In the genomic region with DNA sequence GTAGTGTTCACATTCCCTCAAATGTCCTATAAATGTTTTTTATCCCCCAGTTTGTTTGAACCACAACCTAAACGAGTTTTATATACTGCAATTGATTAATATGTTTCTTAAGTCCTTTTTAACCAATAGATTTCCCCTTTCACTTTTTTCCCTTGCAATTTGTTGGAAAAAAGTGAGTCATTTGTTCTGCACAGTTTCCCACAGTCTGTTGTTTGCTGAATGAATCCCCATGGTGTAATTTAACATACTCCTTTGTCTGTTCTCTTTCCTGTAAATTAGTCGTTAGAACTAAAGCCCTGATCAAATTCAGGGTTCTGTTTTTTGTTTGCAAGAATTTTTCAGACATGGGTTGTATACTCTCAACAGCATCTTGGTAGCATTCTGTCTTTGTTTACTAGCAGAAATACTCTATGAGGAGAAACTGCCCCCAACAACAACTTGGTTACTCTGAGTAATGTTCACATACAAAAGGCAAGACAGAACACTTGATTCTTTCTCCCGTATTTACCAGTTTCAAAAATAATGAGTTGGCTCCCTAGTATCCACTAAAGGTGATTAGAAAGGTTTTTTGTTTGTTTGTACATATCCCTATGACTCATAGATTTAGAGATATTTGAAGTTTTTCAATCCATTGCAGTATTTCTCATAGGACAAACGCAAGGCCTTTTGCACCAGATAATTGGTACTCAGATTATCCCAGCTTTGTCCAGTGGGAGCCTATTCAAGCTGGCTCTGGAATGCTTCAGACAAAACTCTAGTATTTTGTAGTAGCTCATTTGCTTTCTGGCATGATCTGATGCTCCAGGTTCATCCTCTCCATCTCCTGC, we compare ENCODE assay signal across 17 cellular contexts. TPM values are rescaled to one million over a fixed set of nuclear protein-coding genes. Genes with fewer than 3 reads are reported as not detected.
DNase-seq lines count a peak whose midpoint lies in the region; ATAC-seq and TF ChIP-seq lines count a peak whose summit lies in the region.
"Had no signal": no experiment of that assay in that cellular context is flagged by ENCODE, and none has a peak within 500 bp of the region (broad histone marks: within the 10 kb centered on the region; RNA-seq: fewer than 3 reads in every experiment).

No MANE protein-coding gene starts in this region.

- H3K4ac ChIP-seq in neuronal stem cell (ENCODE audit: low read length), result no peak overlapping the region

- H2BK120ac ChIP-seq in neuronal stem cell (ENCODE audit: low read depth, low read length), result no peak overlapping the region

- 48 to 53% methylated on average over 4 of the region's 4 CpGs for WGBS in esophagus squamous epithelium, 2 donors
- no CpG with 5 or more reads among the region's 4 CpGs for WGBS in neuronal stem cell (ENCODE audit: extremely low coverage in 2 of 2, insufficient read length in 2 of 2, insufficient replicate concordance in 1 of 2), 2 donors

- DNase-seq in EH (ENCODE audit: low read depth), result peak; percentile 19
- DNase-seq in Panc1 (ENCODE audit: low read depth, low spot score), result peak; percentile 45
- no peak for DNase-seq in esophagus squamous epithelium (lab: John Stamatoyannopoulos, UW)
- DNase-seq in neuronal stem cell (ENCODE audit: low spot score), result no peak
- DNase-seq in mucosa of gallbladder (ENCODE audit: low spot score), result no peak
- no peak for DNase-seq in stimulated activated CD4-positive, alpha-beta T cell treated with anti-CD3 and anti-CD28 coated beads, Interleukin-2, amount 100 ng/mL, for 48 hours
- no peak for DNase-seq in dedifferentiated amniotic fluid mesenchymal stem cell (ENCODE audit: extremely low spot score)
- DNase-seq: activated naive CD8-positive, alpha-beta T cell treated with anti-CD3 and anti-CD28 coated beads, Interleukin-2, amount 10 ng/mL, durations not matched to agents 7 days and 5 days; effector CD4-positive, alpha-beta T cell; GDM1; NCI-H187; NCI-H82; ovary had no signal

- H2BK12ac ChIP-seq in neuronal stem cell (ENCODE audit: low read length), result no peak overlapping the region

- in situ Hi-C loops in Panc1 (cut with HindIII; ENCODE audit: low pct_unique_long_range_greater_than_20kb, low sequenced_read_pairs), result no loop called here

- H3K4me3 ChIP-seq in Panc1 (ENCODE audit: low read depth in 2 of 2, low read length in 2 of 2) (no peak overlapping the region), esophagus squamous epithelium (no peak overlapping the region), neuronal stem cell (ENCODE audit: low read length in 2 of 2) (no peak overlapping the region)
- H3K4me3 ChIP-seq: BLaER1, lung, ovary had no signal

- H3K79me1 ChIP-seq in neuronal stem cell (ENCODE audit: low read depth, low read length), result no peaks in the 10 kb centered on the region

- peaks cover 6% of the 10 kb centered on the region for H3K4me1 ChIP-seq in Panc1 (ENCODE audit: control insufficient read depth, insufficient read depth, low read length)
- H3K4me1 ChIP-seq in esophagus squamous epithelium, result peaks cover 0 to 10% (median 8%) of the 10 kb centered on the region in 3 donors
- H3K4me1 ChIP-seq in neuronal stem cell (ENCODE audit: control insufficient read depth in 2 of 2, insufficient read depth in 1 of 2, low read depth in 1 of 2, low read length in 2 of 2), result peaks cover 0 to 2% of the 10 kb centered on the region in 2 donors
- H3K4me1 ChIP-seq: BLaER1 had no signal

- no peak overlapping the region for H3K9ac ChIP-seq in neuronal stem cell (ENCODE audit: low read depth, low read length, poor library complexity)
- H3K9ac ChIP-seq: BLaER1 had no signal

- no peak overlapping the region for H4K8ac ChIP-seq in neuronal stem cell (ENCODE audit: low read depth, low read length)

- no peaks in the 10 kb centered on the region; the same call in 1 of the 2 replicates for H3K36me3 ChIP-seq in Panc1 (ENCODE audit: control insufficient read depth, insufficient read depth, low read length)
- H3K36me3 ChIP-seq in esophagus squamous epithelium, result peaks cover 0 to 25% (median 4%) of the 10 kb centered on the region in 3 donors
- H3K36me3 ChIP-seq in neuronal stem cell (replicated peaks in 1 of 2; ENCODE audit: control insufficient read depth in 2 of 2, insufficient read depth in 2 of 2, low read length in 2 of 2), result peaks cover 3 to 14% of the 10 kb centered on the region in 2 donors
- H3K36me3 ChIP-seq: ovary had no signal

- no peak overlapping the region for H2AK5ac ChIP-seq in neuronal stem cell (ENCODE audit: low read depth, low read length)

- H3K4me2 ChIP-seq in neuronal stem cell (ENCODE audit: insufficient read depth, low read length, poor library complexity, severe bottlenecking), result no peak overlapping the region
- H3K4me2 ChIP-seq: BLaER1 had no signal

- no peak for TF ChIP-seq POLR2A in esophagus squamous epithelium (IDR thresholded peaks at IDR 0.05)

- H3K27me3 ChIP-seq in Panc1 (ENCODE audit: control insufficient read depth, insufficient read depth, low read length) (no peaks in the 10 kb centered on the region), esophagus squamous epithelium (no peaks in the 10 kb centered on the region), neuronal stem cell (ENCODE audit: control insufficient read depth in 3 of 3, insufficient read depth in 3 of 3, low read depth in 1 of 3, low read length in 3 of 3) (no peaks in the 10 kb centered on the region)
- H3K27me3 ChIP-seq: BLaER1, ovary had no signal

- BruUV-seq in Panc1 (replicated peaks; lab: Mats Ljungman, UMichigan), result no TSS peak

- POLR2A ChIA-PET in Panc1 (lab: Charles Lee), result no interaction called here

- no peak overlapping the region for H3K18ac ChIP-seq in neuronal stem cell (ENCODE audit: low read length)

- CTCF ChIA-PET in Panc1 (lab: Charles Lee), result no interaction called here

- TF ChIP-seq CTCF in Panc1 (IDR thresholded peaks at IDR 0.05) (no peak), esophagus squamous epithelium (IDR thresholded peaks at IDR 0.05) (no peak)

- H3K23ac ChIP-seq in neuronal stem cell (ENCODE audit: low read depth, low read length, poor library complexity), result no peak overlapping the region

- H2BK5ac ChIP-seq in neuronal stem cell (ENCODE audit: low read length), result no peak overlapping the region

- ATAC-seq in Panc1 (peak; percentile 69), GM19463 (IDR thresholded peaks at IDR 0.05; ENCODE audit: unreplicated experiment) (no peak)
- ATAC-seq: stimulated activated effector memory CD8-positive, alpha-beta T cell treated with anti-CD3 and anti-CD28 coated beads, Interleukin-12 subunit alpha, Interleukin-12 subunit beta, amount 100 ng/mL, for 72 hours had no signal

- H3K9me3 ChIP-seq in Panc1 (ENCODE audit: control insufficient read depth, insufficient read depth, low read depth, low read length) (no peaks in the 10 kb centered on the region), esophagus squamous epithelium (no peaks in the 10 kb centered on the region), neuronal stem cell (replicated peaks in 1 of 2; ENCODE audit: control insufficient read depth in 2 of 2, insufficient read depth in 1 of 2, low read depth in 1 of 2, low read length in 2 of 2) (peaks cover 3 to 5% of the 10 kb centered on the region in 2 donors)
- H3K9me3 ChIP-seq: ovary had no signal

- no peak overlapping the region for H3K14ac ChIP-seq in neuronal stem cell (ENCODE audit: low read length)

- intact Hi-C loops in Panc1 (cut with micrococcal nuclease; ENCODE audit: unreplicated experiment) (no loop called here), esophagus squamous epithelium (cut with DNase I) (no loop called here)

- H2BK15ac ChIP-seq in neuronal stem cell (ENCODE audit: low read length), result no peak overlapping the region

- no peak overlapping the region for H2AFZ ChIP-seq in neuronal stem cell (ENCODE audit: low read length)

- no peak overlapping the region for H4K91ac ChIP-seq in neuronal stem cell (ENCODE audit: low read depth, low read length, poor library complexity)

- H3K27ac ChIP-seq in Panc1 (ENCODE audit: low read length), result no peak overlapping the region
- peak overlapping the region in 3 of 4 donors; percentile 21 to 55 (median 38) for H3K27ac ChIP-seq in esophagus squamous epithelium
- peak overlapping the region; percentile 26 for H3K27ac ChIP-seq in neuronal stem cell (replicated peaks; ENCODE audit: low read length)
- H3K27ac ChIP-seq: BLaER1, ovary had no signal

RNA-seq across cellular contexts. Expression of gene BLOC1S5, which starts 16.5 kb away (rescaled TPM):
- total RNA-seq in Panc1 (2021; ENCODE audit: unreplicated experiment) (11.8 TPM), esophagus squamous epithelium (10 to 100 TPM in 2 of 4 donors, 1 to 10 TPM in 2; 4.1 to 12.4 (median 9.0) TPM), mucosa of gallbladder (10.8 TPM)
- 10.7 TPM for polyA plus RNA-seq in Panc1 (2012; ENCODE audit: insufficient read length)
- 19.0 TPM for polyA plus RNA-seq in neuronal stem cell (2013, experiment 1 of 2)
- 17.6 TPM for polyA plus RNA-seq in neuronal stem cell (2013, experiment 2 of 2)

RNA-seq across cellular contexts. Expression of gene EEF1E1, which starts 54.7 kb away (rescaled TPM):
- total RNA-seq in Panc1 (2021; ENCODE audit: unreplicated experiment) (59.5 TPM), esophagus squamous epithelium (10 to 100 TPM; 18.6 to 67.3 (median 56.3) TPM), mucosa of gallbladder (11.6 TPM)
- polyA plus RNA-seq in Panc1 (2012; ENCODE audit: insufficient read length), result 34.1 TPM
- 64.2 TPM for polyA plus RNA-seq in neuronal stem cell (2013, experiment 1 of 2)
- 65.0 TPM for polyA plus RNA-seq in neuronal stem cell (2013, experiment 2 of 2)

Comparison
In these comparisons a context has a peak if more than half of its experiments do, and no peak if none do; other contexts are left out.
1. DNase-seq: peak in EH (single experiment) and Panc1 (single experiment); none in esophagus squamous epithelium (single experiment), neuronal stem cell (single experiment), mucosa of gallbladder (single experiment), stimulated activated CD4-positive, alpha-beta T cell treated with anti-CD3 and anti-CD28 coated beads, Interleukin-2, amount 100 ng/mL, for 48 hours (0 of 2) and dedifferentiated amniotic fluid mesenchymal stem cell (single experiment).